In the genomic region with DNA sequence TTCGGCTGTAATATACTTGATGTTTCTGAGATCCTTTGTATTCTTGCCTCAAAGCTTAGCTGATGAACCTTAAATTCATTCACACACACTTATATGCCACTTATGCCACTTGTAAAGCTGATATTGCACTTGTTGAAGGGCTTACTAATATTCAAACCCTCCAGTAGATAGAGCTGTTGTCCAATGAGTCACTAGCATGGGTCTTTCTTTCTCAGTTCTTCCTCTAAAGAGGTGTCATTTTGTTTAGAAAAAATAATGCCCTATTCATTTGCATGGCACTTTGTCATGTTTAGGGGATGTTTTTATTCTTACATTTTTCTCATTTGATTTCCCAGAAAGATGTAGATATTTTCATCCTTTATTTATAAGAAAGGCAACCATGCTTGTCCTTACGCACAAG, we compare ENCODE assay signal across 10 cellular contexts. TPM values are rescaled to one million over a fixed set of nuclear protein-coding genes. Genes with fewer than 3 reads are reported as not detected.
DNase-seq lines count a peak whose midpoint lies in the region; ATAC-seq and TF ChIP-seq lines count a peak whose summit lies in the region.
"Had no signal": no experiment of that assay in that cellular context is flagged by ENCODE, and none has a peak within 500 bp of the region (broad histone marks: within the 10 kb centered on the region; RNA-seq: fewer than 3 reads in every experiment).

No MANE protein-coding gene starts in this region.

- H3K4me1 ChIP-seq in GM23248 (ENCODE audit: insufficient read depth) (no peaks in the 10 kb centered on the region), esophagus squamous epithelium (no peaks in the 10 kb centered on the region), uterus (no peaks in the 10 kb centered on the region)
- H3K4me1 ChIP-seq: BLaER1 had no signal

- no peak overlapping the region for H2AFZ ChIP-seq in GM23248

- H3K4me2 ChIP-seq in GM23248 (ENCODE audit: unreplicated experiment) = no peak overlapping the region
- H3K4me2 ChIP-seq: BLaER1 had no signal

- H3K36me3 Mint-ChIP-seq in natural killer cell treated with Interleukin-12 subunit alpha and Interleukin-12 subunit beta and Interleukin-15 and Interleukin-18, amount 100 ng/mL, for 72 hours = no peaks in the 10 kb centered on the region

- H3K4me3 ChIP-seq in GM23248 (no peak overlapping the region), esophagus squamous epithelium (no peak overlapping the region), uterus (no peak overlapping the region)
- H3K4me3 ChIP-seq: BLaER1 had no signal

- peaks cover 34% of the 10 kb centered on the region for H3K36me3 ChIP-seq in GM23248 (ENCODE audit: low read depth)
- H3K36me3 ChIP-seq in esophagus squamous epithelium = peaks cover 0 to 47% (median 0%) of the 10 kb centered on the region in 3 donors
- H3K36me3 ChIP-seq in uterus = no peaks in the 10 kb centered on the region

- H3K9me2 ChIP-seq in GM23248 (ENCODE audit: insufficient read depth) = no peaks in the 10 kb centered on the region

- H3K27me3 ChIP-seq in GM23248 (replicated peaks; ENCODE audit: insufficient read depth) (no peaks in the 10 kb centered on the region), esophagus squamous epithelium (no peaks in the 10 kb centered on the region), uterus (no peaks in the 10 kb centered on the region)
- H3K27me3 ChIP-seq: BLaER1 had no signal

- no peak for TF ChIP-seq CTCF in esophagus squamous epithelium (IDR thresholded peaks at IDR 0.05)
- no peak for TF ChIP-seq CTCF in uterus (IDR thresholded peaks at IDR 0.05)

- peaks cover 7% of the 10 kb centered on the region; the same call in 1 of the 2 replicates for H3F3A ChIP-seq in GM23248 (ENCODE audit: insufficient read depth)

- 98 to 100% methylated on average over 2 of the region's 2 CpGs for WGBS in GM23248 (ENCODE audit: low coverage in 1 of 2, low lambda C conversion rate in 2 of 2, missing lambda C conversion rate in 2 of 2), 2 experiments
- 91 to 97% methylated on average over 2 of the region's 2 CpGs for whole genome bisulfite sequencing in esophagus squamous epithelium, 2 donors

- peak overlapping the region; percentile 87 to 92 for H3K27ac Mint-ChIP-seq in natural killer cell treated with Interleukin-12 subunit alpha and Interleukin-12 subunit beta and Interleukin-15 and Interleukin-18, amount 100 ng/mL, for 72 hours

- ATAC-seq in natural killer cell treated with Interleukin-12 subunit alpha and Interleukin-12 subunit beta and Interleukin-15 and Interleukin-18, amount 100 ng/mL, for 72 hours = peak; percentile 93 to 94

- no peaks in the 10 kb centered on the region for H3K79me2 ChIP-seq in GM23248 (ENCODE audit: insufficient read depth)

- peak overlapping the region; percentile 62 for H3K4me3 Mint-ChIP-seq in natural killer cell treated with Interleukin-12 subunit alpha and Interleukin-12 subunit beta and Interleukin-15 and Interleukin-18, amount 100 ng/mL, for 72 hours

- no peaks in the 10 kb centered on the region for H4K20me1 ChIP-seq in GM23248 (ENCODE audit: insufficient read depth)
- H4K20me1 ChIP-seq: BLaER1 had no signal

- H3K27ac ChIP-seq in GM23248 (no peak overlapping the region), esophagus squamous epithelium (no peak overlapping the region), uterus (no peak overlapping the region)
- H3K27ac ChIP-seq: BLaER1 had no signal

- no peaks in the 10 kb centered on the region for H3K27me3 Mint-ChIP-seq in natural killer cell treated with Interleukin-12 subunit alpha and Interleukin-12 subunit beta and Interleukin-15 and Interleukin-18, amount 100 ng/mL, for 72 hours

- no peaks in the 10 kb centered on the region for H3K9me3 ChIP-seq in GM23248 (ENCODE audit: low read depth)
- H3K9me3 ChIP-seq in esophagus squamous epithelium = no peaks in the 10 kb centered on the region
- no peaks in the 10 kb centered on the region for H3K9me3 ChIP-seq in uterus
- H3K9me3 ChIP-seq: BLaER1 had no signal

- H3K9ac ChIP-seq in GM23248 = no peak overlapping the region
- H3K9ac ChIP-seq: BLaER1 had no signal

- no peaks in the 10 kb centered on the region for H3K9me3 Mint-ChIP-seq in natural killer cell treated with Interleukin-12 subunit alpha and Interleukin-12 subunit beta and Interleukin-15 and Interleukin-18, amount 100 ng/mL, for 72 hours

- DNase-seq in NCI-H82 (lab: John Stamatoyannopoulos, UW) (peak; percentile 17), NCI-H82 treated with DMSO at 0.1 percent for 48 hours (lab: John Stamatoyannopoulos, UW; ENCODE audit: unreplicated experiment) (no peak), GM23248 (peak; percentile 32), RPMI7951 (ENCODE audit: low read depth) (peak; percentile 2), esophagus squamous epithelium (lab: John Stamatoyannopoulos, UW) (no peak), uterus (no peak)
- no peak for DNase-seq in natural killer cell treated with Interleukin-12 subunit alpha and Interleukin-12 subunit beta and Interleukin-15 and Interleukin-18, amount 100 ng/mL, for 72 hours (ENCODE audit: low spot score)
- DNase-seq in activated CD4-positive, alpha-beta T cell treated with anti-CD3 and anti-CD28 coated beads for 4 hours = no peak
- DNase-seq: NCI-H146 had no signal

- intact Hi-C loops in esophagus squamous epithelium (cut with DNase I) = no loop called here
- intact Hi-C loops in uterus (cut with DNase I; ENCODE audit: low total_unique reads) = no loop called here

- no peak for TF ChIP-seq POLR2A in esophagus squamous epithelium (IDR thresholded peaks at IDR 0.05)
- no peak for TF ChIP-seq POLR2A in uterus (IDR thresholded peaks at IDR 0.05)

- H3K4me1 Mint-ChIP-seq in natural killer cell treated with Interleukin-12 subunit alpha and Interleukin-12 subunit beta and Interleukin-15 and Interleukin-18, amount 100 ng/mL, for 72 hours (ENCODE audit: low read depth in 2 of 2) = peaks cover 31 to 36% of the 10 kb centered on the region in 2 donors

- in situ Hi-C loops in GM23248 (cut with MboI) = no loop called here

RNA-seq across cellular contexts. Expression of gene MON2, which starts 56.4 kb away (rescaled TPM):
- total RNA-seq in GM23248 (2014; rRNA removed; shearing (Covaris generic)) = 26.8 and 30.1 TPM in 2 replicates
- 18.7 and 22.1 TPM in 2 replicates for polyA plus RNA-seq in GM23248 (2016; fragmentation: Nextera tagmentation; extraction: Ambion mirVana)
- total RNA-seq in RPMI7951 (2014; rRNA removed; shearing (Covaris generic)) = 12.2 and 17.3 TPM in 2 replicates
- total RNA-seq in natural killer cell treated with Interleukin-12 subunit alpha and Interleukin-12 subunit beta and Interleukin-15 and Interleukin-18, amount 100 ng/mL, for 72 hours = 10 to 100 TPM; 80.1 to 89.9 TPM
- total RNA-seq in esophagus squamous epithelium (10 to 100 TPM; 29.6 to 61.4 (median 41.9) TPM), uterus (100 to 1,000 TPM in 1 of 4 donors, 10 to 100 TPM in 3; 41.2 to 222 (median 70.0) TPM)

Comparison
In these comparisons a context has a peak if more than half of its experiments do, and no peak if none do; other contexts are left out.
1. DNase-seq: peak in NCI-H82 (single experiment), GM23248 (single experiment) and RPMI7951 (single experiment); none in NCI-H82 treated with DMSO at 0.1 percent for 48 hours (single experiment), natural killer cell treated with Interleukin-12 subunit alpha and Interleukin-12 subunit beta and Interleukin-15 and Interleukin-18, amount 100 ng/mL, for 72 hours (single experiment), esophagus squamous epithelium (single experiment), uterus (0 of 2) and activated CD4-positive, alpha-beta T cell treated with anti-CD3 and anti-CD28 coated beads for 4 hours (0 of 2).